ENCODE assay signal across 8 cellular contexts in genomic region chr2:105037572-105038382, GRCh38. TPM values are rescaled to one million over a fixed set of nuclear protein-coding genes. Genes with fewer than 3 reads are reported as not detected.
DNase-seq lines count a peak whose midpoint lies in the region; ATAC-seq lines count a peak whose summit lies in the region.

TSS of gene MRPS9 (plus strand) at chr2:105038069. CDS start at chr2:105038093, 24 bp downstream.

- H3K9ac ChIP-seq in BLaER1 treated with 17β-estradiol and CSF1 and Interleukin-3, amounts not matched to agents 10 nM and 100 nM = peak within 1 kb of the TSS; percentile 86 to 94 (median 91)

- H3K27me3 ChIP-seq in BLaER1 treated with 17β-estradiol and CSF1 and Interleukin-3, amounts not matched to agents 10 nM and 100 nM = no peaks in the 10 kb centered on the region

- peak within 1 kb of the TSS; percentile 73 to 92 (median 87); a peak in 21 of 22 replicates for H3K27ac ChIP-seq in BLaER1 treated with 17β-estradiol and CSF1 and Interleukin-3, amounts not matched to agents 10 nM and 100 nM

- DNase-seq in NCI-H748 (lab: John Stamatoyannopoulos, UW; ENCODE audit: unreplicated experiment) = peak; percentile 95
- DNase-seq in activated CD4-positive, alpha-beta T cell treated with anti-CD3 and anti-CD28 coated beads, Interleukin-2, amount 50 U/mL, for 1 hour = peak; percentile 98
- peak; percentile 97 for DNase-seq in dedifferentiated amniotic fluid mesenchymal stem cell (ENCODE audit: extremely low spot score)
- DNase-seq in left lobe of liver (ENCODE audit: low spot score) = peak; percentile 98
- DNase-seq in stimulated activated CD4-positive, alpha-beta T cell treated with anti-CD3 and anti-CD28 coated beads, Interleukin-2, amount 100 ng/mL, for 4 hours (ENCODE audit: low read depth) = peak; percentile 97

- H3K4me2 ChIP-seq in BLaER1 treated with 17β-estradiol and CSF1 and Interleukin-3, amounts not matched to agents 10 nM and 100 nM = peak within 1 kb of the TSS; percentile 86 to 97 (median 93)

- peaks cover 10 to 18% (median 13%) of the 10 kb centered on the region in 10 experiments; a peak in 19 of 20 replicates for H3K4me1 ChIP-seq in BLaER1 treated with 17β-estradiol and CSF1 and Interleukin-3, amounts not matched to agents 10 nM and 100 nM

- peaks cover 0 to 9% (median 6%) of the 10 kb centered on the region in 11 experiments; a peak in 10 of 22 replicates for H3K36me3 ChIP-seq in BLaER1 treated with 17β-estradiol and CSF1 and Interleukin-3, amounts not matched to agents 10 nM and 100 nM

- peaks cover 0 to 21% (median 0%) of the 10 kb centered on the region in 11 experiments; a peak in 7 of 22 replicates for H4K20me1 ChIP-seq in BLaER1 treated with 17β-estradiol and CSF1 and Interleukin-3, amounts not matched to agents 10 nM and 100 nM

- H3K4me3 ChIP-seq in BLaER1 treated with 17β-estradiol and CSF1 and Interleukin-3, amounts not matched to agents 10 nM and 100 nM = peak within 1 kb of the TSS; percentile 80 to 98 (median 90)

- ATAC-seq in GM19351 (IDR thresholded peaks at IDR 0.05; ENCODE audit: unreplicated experiment) (peak; percentile 98), HG03521 (IDR thresholded peaks at IDR 0.05; ENCODE audit: unreplicated experiment) (peak; percentile 99), left lobe of liver (peak; percentile 98)

- no peaks in the 10 kb centered on the region for H3K9me3 ChIP-seq in BLaER1 treated with 17β-estradiol and CSF1 and Interleukin-3, amounts not matched to agents 10 nM and 100 nM (replicated peaks in 1 of 11)

RNA-seq across cellular contexts. Expression of gene MRPS9, which starts in this region (rescaled TPM):
- 13.5 TPM for total RNA-seq in left lobe of liver

Comparison
In these comparisons a context has a peak if more than half of its experiments do, and no peak if none do; other contexts are left out.
1. Peak in every context shown above with its lines: DNase-seq, ATAC-seq, H3K4me3 ChIP-seq and H3K27ac ChIP-seq.